In the genomic region with DNA sequence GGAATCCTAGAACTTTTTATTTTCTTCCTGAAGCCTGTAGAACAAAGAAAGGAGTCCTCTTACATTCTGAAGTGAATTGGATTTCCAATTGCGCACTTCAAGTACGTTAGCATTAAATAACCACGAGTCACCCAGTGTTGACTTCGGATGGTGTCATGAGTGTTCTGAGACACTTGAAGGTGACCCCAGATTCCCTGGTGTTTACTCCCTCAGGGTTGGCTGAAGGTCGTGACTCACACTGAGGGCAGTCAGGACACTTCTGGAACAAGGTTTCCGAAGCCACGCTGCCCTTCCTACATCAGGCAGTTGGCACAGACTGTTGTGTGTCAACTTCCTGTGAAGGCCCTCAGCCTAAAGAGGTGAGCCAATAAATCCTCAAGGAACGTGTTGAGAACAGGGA, we compare ENCODE assay signal across 1 cellular context.
TF ChIP-seq lines count a peak whose summit lies in the region.

No MANE protein-coding gene starts in this region.

TF ChIP-seq in SK-N-SH, 30 proteins besides CTCF, POLR2A, EP300 and RAD21 (continued from another document):
- TF ChIP-seq GATA2 (CRISPR knock-in tag; IDR thresholded peaks at IDR 0.05) (no peak), TEAD4 (IDR thresholded peaks at IDR 0.05; ENCODE audit: borderline replicate concordance, insufficient read depth) (no peak)
TF ChIP-seq in SK-N-SH: peak in this region for 0.
